ENCODE assay signal across 10 cellular contexts in genomic region chr20:41178904-41179432, GRCh38. TPM values are rescaled to one million over a fixed set of nuclear protein-coding genes. Genes with fewer than 3 reads are reported as not detected.
DNase-seq lines count a peak whose midpoint lies in the region; TF ChIP-seq lines count a peak whose summit lies in the region.
"Had no signal": no experiment of that assay in that cellular context is flagged by ENCODE, and none has a peak within 500 bp of the region (broad histone marks: within the 10 kb centered on the region; RNA-seq: fewer than 3 reads in every experiment).

No MANE protein-coding gene starts in this region.

- H3K27ac ChIP-seq in uterus = peak overlapping the region; percentile 65 to 85

- H3K4me1 ChIP-seq in uterus = peaks cover 0 to 15% of the 10 kb centered on the region in 2 donors

- TF ChIP-seq POLR2A in uterus (IDR thresholded peaks at IDR 0.05) = no peak

- H3K9me3 Mint-ChIP-seq in activated naive CD4-positive, alpha-beta T cell treated with anti-CD3 and anti-CD28 coated beads for 36 hours = no peaks in the 10 kb centered on the region

- no peaks in the 10 kb centered on the region for H3K36me3 ChIP-seq in uterus

- H3K4me1 Mint-ChIP-seq in activated naive CD4-positive, alpha-beta T cell treated with anti-CD3 and anti-CD28 coated beads for 36 hours (ENCODE audit: low read depth) = peaks cover 2% of the 10 kb centered on the region

- H3K9me3 ChIP-seq in uterus = no peaks in the 10 kb centered on the region

- peaks cover 4% of the 10 kb centered on the region for H3K36me3 Mint-ChIP-seq in activated naive CD4-positive, alpha-beta T cell treated with anti-CD3 and anti-CD28 coated beads for 36 hours (ENCODE audit: low read depth)

- H3K27me3 Mint-ChIP-seq in activated naive CD4-positive, alpha-beta T cell treated with anti-CD3 and anti-CD28 coated beads for 36 hours (ENCODE audit: low read depth) = no peaks in the 10 kb centered on the region

- H3K27me3 ChIP-seq in uterus = no peaks in the 10 kb centered on the region

- CTCF ChIA-PET in activated naive CD4-positive, alpha-beta T cell treated with anti-CD3 and anti-CD28 coated beads for 36 hours (lab: Charles Lee) = interaction anchor here (0.8 kb wide), 1 partner anchor 21 kb away, joined by 3 read pairs; no protein-coding TSS in a partner anchor

- H3K27ac Mint-ChIP-seq in activated naive CD4-positive, alpha-beta T cell treated with anti-CD3 and anti-CD28 coated beads for 36 hours = peak overlapping the region; percentile 13

- no peak for DNase-seq in activated naive CD4-positive, alpha-beta T cell treated with anti-CD3 and anti-CD28 coated beads for 36 hours
- no peak for DNase-seq in activated naive CD4-positive, alpha-beta T cell treated with anti-CD3 and anti-CD28 coated beads, Interleukin-2, amount 50 U/mL, for 16 hours
- DNase-seq in brain pericyte (ENCODE audit: low read depth, low spot score) = peak; percentile 56
- peak; percentile 69 for DNase-seq in midbrain (lab: John Stamatoyannopoulos, UW)
- peak in 1 of 2 donors; percentile 30 for DNase-seq in uterus
- no peak for DNase-seq in NCI-H1436 treated with DMSO at 0.1 percent for 48 hours (lab: John Stamatoyannopoulos, UW)
- DNase-seq in T-helper 2 cell = no peak
- DNase-seq in NOMO-1 treated with dmso at 0.1 percent for 144 hours (lab: John Stamatoyannopoulos, UW; ENCODE audit: unreplicated experiment) = no peak
- DNase-seq: KBM-7; stimulated activated CD4-positive, alpha-beta T cell treated with anti-CD3 and anti-CD28 coated beads, Interleukin-1b, Interleukin-23, amount 100 ng/mL, for 48 hours had no signal

- H3K4me3 Mint-ChIP-seq in activated naive CD4-positive, alpha-beta T cell treated with anti-CD3 and anti-CD28 coated beads for 36 hours = no peak overlapping the region

- H3K4me3 ChIP-seq in uterus = no peak overlapping the region

- intact Hi-C loops in activated naive CD4-positive, alpha-beta T cell treated with anti-CD3 and anti-CD28 coated beads for 36 hours (cut with micrococcal nuclease) = no loop called here
- intact Hi-C loops in uterus (cut with DNase I; ENCODE audit: low total_unique reads) = no loop called here

- no peak for TF ChIP-seq CTCF in uterus (IDR thresholded peaks at IDR 0.05)

RNA-seq across cellular contexts. Expression of gene PLCG1, which starts 41.6 kb away (rescaled TPM):
- total RNA-seq in activated naive CD4-positive, alpha-beta T cell treated with anti-CD3 and anti-CD28 coated beads for 36 hours = 100 to 1,000 TPM; 117 to 136 TPM
- total RNA-seq in uterus = 100 to 1,000 TPM in 3 of 4 donors, 10 to 100 TPM in 1; 38.8 to 180 (median 138) TPM

Comparison
In these comparisons a context has a peak if more than half of its experiments do, and no peak if none do; other contexts are left out.
1. DNase-seq: peak in brain pericyte (single experiment) and midbrain (single experiment); none in activated naive CD4-positive, alpha-beta T cell treated with anti-CD3 and anti-CD28 coated beads for 36 hours (single experiment), activated naive CD4-positive, alpha-beta T cell treated with anti-CD3 and anti-CD28 coated beads, Interleukin-2, amount 50 U/mL, for 16 hours (single experiment), NCI-H1436 treated with DMSO at 0.1 percent for 48 hours (single experiment), T-helper 2 cell (0 of 5) and NOMO-1 treated with dmso at 0.1 percent for 144 hours (single experiment).